Comparison of ENCODE assay signal across 10 cellular contexts in genomic region chr12:71045781-71046180, GRCh38.
DNase-seq lines count a peak whose midpoint lies in the region; ATAC-seq lines count a peak whose summit lies in the region.
"Had no signal": no experiment of that assay in that cellular context is flagged by ENCODE, and none has a peak within 500 bp of the region (broad histone marks: within the 10 kb centered on the region; RNA-seq: fewer than 3 reads in every experiment).

No MANE protein-coding gene starts in this region.

- peak; percentile 1 for DNase-seq in DMS 273 (lab: John Stamatoyannopoulos, UW; ENCODE audit: unreplicated experiment)
- no peak for DNase-seq in DMS 273 treated with DMSO at 0.1 percent for 48 hours (lab: John Stamatoyannopoulos, UW)
- peak; percentile 1 for DNase-seq in amniotic stem cell (lab: John Stamatoyannopoulos, UW)
- peak; percentile 9 for DNase-seq in glomerular visceral epithelial cell (ENCODE audit: extremely low spot score)
- DNase-seq in smooth muscle cell of the brain vasculature (ENCODE audit: low read depth, low spot score): peak; percentile 28
- no peak for DNase-seq in RKO (ENCODE audit: low spot score)
- no peak for DNase-seq in NCI-H128 (lab: John Stamatoyannopoulos, UW; ENCODE audit: unreplicated experiment)
- DNase-seq: effector memory CD8-positive, alpha-beta T cell; NCI-H524 treated with DMSO at 0.1 percent for 48 hours had no signal

- ATAC-seq in HG03378 (IDR thresholded peaks at IDR 0.05; ENCODE audit: unreplicated experiment): no peak
- ATAC-seq: effector memory CD8-positive, alpha-beta T cell had no signal

Comparison
In these comparisons a context has a peak if more than half of its experiments do, and no peak if none do; other contexts are left out.
1. DNase-seq: peak in DMS 273 (single experiment), amniotic stem cell (single experiment), glomerular visceral epithelial cell (single experiment) and smooth muscle cell of the brain vasculature (single experiment); none in DMS 273 treated with DMSO at 0.1 percent for 48 hours (single experiment), RKO (single experiment) and NCI-H128 (single experiment).